In the genomic region with DNA sequence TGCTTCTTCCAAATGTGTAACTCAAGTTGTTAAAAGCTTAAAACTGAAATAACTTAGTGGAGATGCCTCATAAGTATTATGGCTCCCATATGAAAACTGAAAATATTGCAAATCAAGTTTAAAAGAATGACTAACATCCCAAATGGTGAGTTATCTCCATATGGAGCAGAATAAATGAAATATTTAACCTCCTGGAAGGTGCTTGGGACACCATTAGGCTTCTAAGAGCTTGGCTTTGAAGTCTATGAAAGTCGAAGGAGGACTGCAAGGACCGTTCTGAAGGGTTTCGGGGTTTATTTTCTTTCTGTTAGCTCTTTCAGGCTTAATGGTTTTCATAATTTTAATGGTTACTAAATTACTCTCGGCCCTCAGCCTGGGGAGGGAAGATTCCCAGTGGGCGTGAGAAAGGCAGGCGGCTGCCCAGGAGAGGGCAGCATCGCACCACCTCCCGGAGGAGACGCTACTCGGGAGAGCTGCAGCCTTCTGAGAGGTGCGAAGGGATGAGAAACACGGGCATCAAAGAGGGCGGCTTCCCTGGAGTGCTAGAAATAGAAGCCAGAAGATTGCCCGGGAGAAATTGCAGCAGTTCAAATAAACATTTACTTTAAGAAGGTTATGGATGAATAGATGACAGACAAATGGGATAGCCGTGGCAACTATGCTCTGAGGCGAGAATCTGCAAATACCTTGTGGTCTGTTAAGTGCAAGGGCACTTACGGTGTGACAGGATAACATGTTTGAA, we compare ENCODE assay signal across 9 cellular contexts. TPM values are rescaled to one million over a fixed set of nuclear protein-coding genes. Genes with fewer than 3 reads are reported as not detected.
DNase-seq lines count a peak whose midpoint lies in the region; ATAC-seq and TF ChIP-seq lines count a peak whose summit lies in the region.
"Had no signal": no experiment of that assay in that cellular context is flagged by ENCODE, and none has a peak within 500 bp of the region (broad histone marks: within the 10 kb centered on the region; RNA-seq: fewer than 3 reads in every experiment).

No MANE protein-coding gene starts in this region.

- no peaks in the 10 kb centered on the region for H3K36me3 Mint-ChIP-seq in mesothelial cell of epicardium

- H3K27ac Mint-ChIP-seq in mesothelial cell of epicardium, result no peak overlapping the region
- H3K27ac Mint-ChIP-seq: T-helper 1 cell treated with Interleukin-12 subunit alpha and Interleukin-12 subunit beta and Interleukin-4 antibody, amounts not matched to agents 30 μg/mL and 1 μg/mL, for 36 hours had no signal

- peaks cover 9% of the 10 kb centered on the region for H3K4me1 Mint-ChIP-seq in mesothelial cell of epicardium

- peak overlapping the region; percentile 41 for H3K9ac ChIP-seq in endocrine pancreas (ENCODE audit: control insufficient read depth, insufficient read depth, low read length)

- no peaks in the 10 kb centered on the region for H3K4me1 ChIP-seq in endocrine pancreas (ENCODE audit: control insufficient read depth, insufficient read depth, low read length)

- H3K4me3 ChIP-seq in endocrine pancreas (ENCODE audit: control insufficient read depth, insufficient read depth, low read length), result peak overlapping the region; percentile 36

- H3K27me3 ChIP-seq in endocrine pancreas (ENCODE audit: control insufficient read depth, insufficient read depth, low read length), result no peaks in the 10 kb centered on the region

- peaks cover 30% of the 10 kb centered on the region for H3K27me3 Mint-ChIP-seq in mesothelial cell of epicardium (ENCODE audit: low read depth)

- peak overlapping the region; percentile 18; the same call in 1 of the 2 replicates for H3K27ac ChIP-seq in C4-2B

- no peaks in the 10 kb centered on the region for H3K9me3 Mint-ChIP-seq in mesothelial cell of epicardium
- H3K9me3 Mint-ChIP-seq: T-helper 1 cell treated with Interleukin-12 subunit alpha and Interleukin-12 subunit beta and Interleukin-4 antibody, amounts not matched to agents 30 μg/mL and 1 μg/mL, for 36 hours had no signal

- ATAC-seq in GM19035 (IDR thresholded peaks at IDR 0.05; ENCODE audit: unreplicated experiment) (peak; percentile 89), HG03457 (IDR thresholded peaks at IDR 0.05; ENCODE audit: unreplicated experiment) (peak; percentile 79)

- H3K36me3 ChIP-seq in endocrine pancreas (ENCODE audit: control insufficient read depth, insufficient read depth, low read length), result no peaks in the 10 kb centered on the region

- peak; percentile 78 for DNase-seq in NCI-H774 (lab: John Stamatoyannopoulos, UW)
- DNase-seq in activated CD8-positive, alpha-beta memory T cell treated with anti-CD3 and anti-CD28 coated beads for 48 hours (ENCODE audit: low read depth in 2 of 3, low spot score in 2 of 3), result peak; percentile 35 to 60 (median 45)
- peak; percentile 56 to 79 for DNase-seq in mesothelial cell of epicardium (ENCODE audit: low spot score in 2 of 2, unreplicated experiment in 2 of 2)
- DNase-seq in stimulated activated CD8-positive, alpha-beta memory T cell treated with anti-CD3 and anti-CD28 coated beads, Interleukin-2, amount 100 ng/mL, for 48 hours (ENCODE audit: low read depth in 2 of 2), result peak; percentile 55 to 58

- TF ChIP-seq CTCF in C4-2B (conservative IDR thresholded peaks at IDR 0.05) (peak; percentile 97), mesothelial cell of epicardium (IDR thresholded peaks at IDR 0.05; ENCODE audit: unreplicated experiment) (peak; percentile 59)

- H3K9me3 ChIP-seq in endocrine pancreas (ENCODE audit: control insufficient read depth, low read length), result no peaks in the 10 kb centered on the region

- H3K4me3 Mint-ChIP-seq in mesothelial cell of epicardium, result no peak overlapping the region
- H3K4me3 Mint-ChIP-seq: T-helper 1 cell treated with Interleukin-12 subunit alpha and Interleukin-12 subunit beta and Interleukin-4 antibody, amounts not matched to agents 30 μg/mL and 1 μg/mL, for 36 hours had no signal

RNA-seq across cellular contexts. Expression of a gene that starts 43.1 kb away (rescaled TPM):
- total RNA-seq in mesothelial cell of epicardium, result not detected in 3 replicates

RNA-seq across cellular contexts. Expression of a gene that starts 47.9 kb away (rescaled TPM):
- total RNA-seq in mesothelial cell of epicardium, result 33.7 to 37.3 TPM (median 35.2 TPM) in 3 replicates

Comparison
In these comparisons a context has a peak if more than half of its experiments do, and no peak if none do; other contexts are left out.
1. Peak in every context shown above with its lines: DNase-seq, ATAC-seq, H3K4me3 ChIP-seq and H3K27ac ChIP-seq.